Comparison of ENCODE assay signal across 8 cellular contexts in genomic region chr9:15306068-15306756, GRCh38. TPM values are rescaled to one million over a fixed set of nuclear protein-coding genes. Genes with fewer than 3 reads are reported as not detected.
DNase-seq lines count a peak whose midpoint lies in the region; ATAC-seq and TF ChIP-seq lines count a peak whose summit lies in the region.

No MANE protein-coding gene starts in this region.

- ATAC-seq in GM21576 (IDR thresholded peaks at IDR 0.05; ENCODE audit: unreplicated experiment): peak; percentile 18
- ATAC-seq in memory B cell (ENCODE audit: low read depth): peak; percentile 28

- TF ChIP-seq CTCF in BE2C (IDR thresholded peaks at IDR 0.05; ENCODE audit: low read depth, low read length): no peak

- H3K4me1 Mint-ChIP-seq in memory B cell: peaks cover 20% of the 10 kb centered on the region

- DNase-seq in BE2C: peak; percentile 9
- DNase-seq in NCI-H146 (lab: John Stamatoyannopoulos, UW): peak; percentile 93
- peak; percentile 17 for DNase-seq in activated CD4-positive, alpha-beta T cell treated with anti-CD3 and anti-CD28 coated beads for 1 hour
- peak; percentile 36 for DNase-seq in effector CD4-positive, alpha-beta T cell
- no peak for DNase-seq in memory B cell (ENCODE audit: low spot score in 2 of 2)
- DNase-seq in substantia nigra (lab: John Stamatoyannopoulos, UW): peak in 29 of 49 donors; percentile 7 to 48 (median 19)
- DNase-seq in COLO829 (ENCODE audit: low spot score): no peak

- no peaks in the 10 kb centered on the region; the same call in 1 of the 2 replicates for H3K4me1 ChIP-seq in BE2C

- H3K4me3 ChIP-seq in BE2C (ENCODE audit: low read depth, low read length): peak overlapping the region; percentile 76

- H3K27me3 ChIP-seq in BE2C: peaks cover 23% of the 10 kb centered on the region

- H3K36me3 Mint-ChIP-seq in memory B cell: no peaks in the 10 kb centered on the region

- H3K4me3 Mint-ChIP-seq in memory B cell: peak overlapping the region; percentile 98

- H3K27ac ChIP-seq in substantia nigra (ENCODE audit: low read depth, low read length, poor library complexity, severe bottlenecking): peak overlapping the region; percentile 40

- peak overlapping the region; percentile 81 for H3K27ac Mint-ChIP-seq in memory B cell

- H3K27me3 Mint-ChIP-seq in memory B cell: peaks cover 1% of the 10 kb centered on the region

- no peaks in the 10 kb centered on the region for H3K9me3 Mint-ChIP-seq in memory B cell

- no peaks in the 10 kb centered on the region for H3K9me3 ChIP-seq in BE2C

- H3K36me3 ChIP-seq in BE2C: no peaks in the 10 kb centered on the region

RNA-seq across cellular contexts. Expression of gene TTC39B, which starts 0.8 kb away (rescaled TPM):
- polyA plus RNA-seq in BE2C (2012; ENCODE audit: insufficient read depth, insufficient read length, low read depth): 0.06 TPM

Comparison
In these comparisons a context has a peak if more than half of its experiments do, and no peak if none do; other contexts are left out.
1. DNase-seq: peak in BE2C (single experiment), NCI-H146 (single experiment), activated CD4-positive, alpha-beta T cell treated with anti-CD3 and anti-CD28 coated beads for 1 hour (single experiment), effector CD4-positive, alpha-beta T cell (single experiment) and substantia nigra (29 of 49); none in memory B cell (0 of 2) and COLO829 (single experiment).